Comparison of ENCODE assay signal across 23 cellular contexts in genomic region chr15:65884511-65884910, GRCh38. TPM values are rescaled to one million over a fixed set of nuclear protein-coding genes. Genes with fewer than 3 reads are reported as not detected.
DNase-seq lines count a peak whose midpoint lies in the region; ATAC-seq, FAIRE-seq and TF ChIP-seq lines count a peak whose summit lies in the region.
"Had no signal": no experiment of that assay in that cellular context is flagged by ENCODE, and none has a peak within 500 bp of the region (broad histone marks: within the 10 kb centered on the region; RNA-seq: fewer than 3 reads in every experiment).

No MANE protein-coding gene starts in this region.

- H3K4me2 ChIP-seq in K562 (ENCODE audit: insufficient read depth, low read length) = no peak overlapping the region

- TF ChIP-seq RAD21 in K562 (CRISPR knock-in tag; conservative IDR thresholded peaks at IDR 0.05 in 1 of 2, IDR thresholded peaks at IDR 0.05 in 1 of 2) = no peak

- no TSS peak for BruUV-seq in K562 (replicated peaks; lab: Mats Ljungman, UMichigan)

- no peak overlapping the region for H2AFZ ChIP-seq in K562 (ENCODE audit: low read depth, low read length)

- no peaks in the 10 kb centered on the region for H3K9me3 ChIP-seq in K562 (replicated peaks; ENCODE audit: control insufficient read depth, insufficient read depth, low read depth, low read length)
- H3K9me3 ChIP-seq: colonic mucosa, MG63 had no signal

- H3K4me3 ChIP-seq in K562 = no peak overlapping the region
- H3K4me3 ChIP-seq: colonic mucosa, MG63 had no signal

- H3K27ac Mint-ChIP-seq in natural killer cell treated with Interleukin-12 subunit alpha and Interleukin-12 subunit beta and Interleukin-15 and Interleukin-18, amount 100 ng/mL, for 72 hours = peak overlapping the region; percentile 67 to 83
- H3K27ac Mint-ChIP-seq: activated T-helper 1 cell treated with anti-CD3 and anti-CD28 coated beads, Interleukin-12 subunit alpha, Interleukin-12 subunit beta, Interleukin-2, Interleukin-4 antibody, amounts not matched to agents 30 ng/mL and 10 ng/mL and 1 ng/mL, durations not matched to agents 14 hours and 24 hours and 36 hours; WTC11 had no signal

- no peak for TF ChIP-seq POLR2A in K562 (conservative IDR thresholded peaks at IDR 0.05)

- H3K9ac ChIP-seq in K562 (ENCODE audit: insufficient read depth in 1 of 2, low read depth in 2 of 2, low read length in 2 of 2) = no peak overlapping the region

- peaks cover 96% of the 10 kb centered on the region for H3K36me3 ChIP-seq in K562 (ENCODE audit: control insufficient read depth, insufficient read depth, low read length)
- H3K36me3 ChIP-seq: colonic mucosa had no signal

- H3K4me1 Mint-ChIP-seq in natural killer cell treated with Interleukin-12 subunit alpha and Interleukin-12 subunit beta and Interleukin-15 and Interleukin-18, amount 100 ng/mL, for 72 hours (ENCODE audit: low read depth in 2 of 2) = peaks cover 47 to 71% of the 10 kb centered on the region in 2 donors

- H3K9me3 Mint-ChIP-seq in natural killer cell treated with Interleukin-12 subunit alpha and Interleukin-12 subunit beta and Interleukin-15 and Interleukin-18, amount 100 ng/mL, for 72 hours = no peaks in the 10 kb centered on the region
- H3K9me3 Mint-ChIP-seq: WTC11 had no signal

- no peaks in the 10 kb centered on the region for H3K9me1 ChIP-seq in K562 (ENCODE audit: control insufficient read depth, insufficient read depth, low read length)

- no peaks in the 10 kb centered on the region for H4K20me1 ChIP-seq in K562 (replicated peaks; ENCODE audit: control insufficient read depth, insufficient read depth, low read length)

- intact Hi-C loops in K562 (cut with micrococcal nuclease) = no loop called here

- H3K27me3 Mint-ChIP-seq in natural killer cell treated with Interleukin-12 subunit alpha and Interleukin-12 subunit beta and Interleukin-15 and Interleukin-18, amount 100 ng/mL, for 72 hours = no peaks in the 10 kb centered on the region

- no peaks in the 10 kb centered on the region for H3K27me3 ChIP-seq in K562 (ENCODE audit: control insufficient read depth in 2 of 2, insufficient read depth in 2 of 2, low read length in 2 of 2)
- H3K27me3 ChIP-seq: brain microvascular endothelial cell, colonic mucosa, MG63 had no signal

- no peak overlapping the region for H3K27ac ChIP-seq in K562 (ENCODE audit: extremely low read depth, low read depth, low read length)
- H3K27ac ChIP-seq: brain microvascular endothelial cell, colonic mucosa had no signal

- POLR2A ChIA-PET in K562 (lab: Yijun Ruan, JAX) = no interaction called here

- FAIRE-seq in K562 (lab: Jason Lieb, UNC) = no peak
- FAIRE-seq: endometrium, urothelium cell line had no signal

- ATAC-seq in K562 = no peak
- no peak for ATAC-seq in natural killer cell treated with Interleukin-12 subunit alpha and Interleukin-12 subunit beta and Interleukin-15 and Interleukin-18, amount 100 ng/mL, for 72 hours
- ATAC-seq in HG02981 (IDR thresholded peaks at IDR 0.05; ENCODE audit: unreplicated experiment) = no peak
- no peak for ATAC-seq in HG03139 (IDR thresholded peaks at IDR 0.05; ENCODE audit: unreplicated experiment)
- ATAC-seq: HCT116, left lobe of liver, WTC11 had no signal

- DNase-seq in NCI-H2171 treated with DMSO at 0.1 percent for 48 hours (lab: John Stamatoyannopoulos, UW) (peak; percentile 48), NCI-H2171 (lab: John Stamatoyannopoulos, UW) (no peak), KBM-7 (peak; percentile 33), K562 (ENCODE audit: extremely low read depth in 1 of 4, low spot score in 3 of 4) (no peak), NK-92 (lab: John Stamatoyannopoulos, UW; ENCODE audit: unreplicated experiment) (no peak)
- no peak for DNase-seq in natural killer cell treated with Interleukin-12 subunit alpha and Interleukin-12 subunit beta and Interleukin-15 and Interleukin-18, amount 100 ng/mL, for 72 hours (ENCODE audit: low spot score)
- DNase-seq: brain microvascular endothelial cell; colonic mucosa; MG63; NCI-H1436 treated with DMSO at 0.1 percent for 48 hours; NCI-H2227 treated with DMSO at 0.1 percent for 48 hours; NCI-H82; nucleus accumbens; SIG-M5; stimulated activated CD4-positive, alpha-beta T cell treated with anti-CD3 and anti-CD28 coated beads, Interleukin-12 subunit alpha, Interleukin-12 subunit beta, amount 100 ng/mL, for 4 hours had no signal

- H3K36me3 Mint-ChIP-seq in natural killer cell treated with Interleukin-12 subunit alpha and Interleukin-12 subunit beta and Interleukin-15 and Interleukin-18, amount 100 ng/mL, for 72 hours = peaks cover 46% of the 10 kb centered on the region

- TF ChIP-seq EP300 in K562 (IDR thresholded peaks at IDR 0.05; ENCODE audit: low read length) = no peak

- no peak overlapping the region for H3K4me3 Mint-ChIP-seq in natural killer cell treated with Interleukin-12 subunit alpha and Interleukin-12 subunit beta and Interleukin-15 and Interleukin-18, amount 100 ng/mL, for 72 hours
- H3K4me3 Mint-ChIP-seq: activated T-helper 1 cell treated with anti-CD3 and anti-CD28 coated beads, Interleukin-12 subunit alpha, Interleukin-12 subunit beta, Interleukin-2, Interleukin-4 antibody, amounts not matched to agents 30 ng/mL and 10 ng/mL and 1 ng/mL, durations not matched to agents 14 hours and 24 hours and 36 hours; WTC11 had no signal

- H3K4me1 ChIP-seq in K562 (replicated peaks in 1 of 2; ENCODE audit: control insufficient read depth in 2 of 2, insufficient read depth in 2 of 2, low read length in 2 of 2) = no peaks in the 10 kb centered on the region; a peak in 1 of 5 replicates
- H3K4me1 ChIP-seq: colonic mucosa had no signal

- no peak for TF ChIP-seq CTCF in K562 (IDR thresholded peaks at IDR 0.05 in 2 of 3, conservative IDR thresholded peaks at IDR 0.05 in 1 of 3; ENCODE audit: insufficient read depth in 2 of 3, low read depth in 1 of 3, low read length in 3 of 3)

- CTCF ChIA-PET in K562 (lab: Yijun Ruan, JAX; ENCODE audit: low intra/inter-chr PET ratio) = no interaction called here

- in situ Hi-C loops in KBM-7 (cut with MboI; ENCODE audit: low pct_unique_long_range_greater_than_20kb, low sequenced_read_pairs) (no loop called here), K562 (cut with MboI) (no loop called here)

- peaks cover 13% of the 10 kb centered on the region; the same call in 2 of the 3 replicates for H3K79me2 ChIP-seq in K562 (ENCODE audit: control insufficient read depth, insufficient read depth, low read length)

TF ChIP-seq in K562, 482 proteins besides CTCF, POLR2A, EP300 and RAD21:
- no peak for TF ChIP-seq CREB1 (IDR thresholded peaks at IDR 0.05)
- no peak for TF ChIP-seq CREB1 (CRISPR knock-in tag; IDR thresholded peaks at IDR 0.05)
- no peak for TF ChIP-seq SIX5 (IDR thresholded peaks at IDR 0.05; ENCODE audit: borderline replicate concordance in 1 of 2, insufficient read depth in 1 of 2, low read depth in 1 of 2, low read length in 2 of 2)
- TF ChIP-seq C11orf30 (IDR thresholded peaks at IDR 0.05; ENCODE audit: low read depth) = peak; percentile 7; the same call in 1 of the 2 replicates
- peak; percentile 49; the same call in 1 of the 2 replicates for TF ChIP-seq ZNF384 (IDR thresholded peaks at IDR 0.05; ENCODE audit: low read depth, low read length)
- TF ChIP-seq ZNF316 (IDR thresholded peaks at IDR 0.05) = peak; percentile 57

RNA-seq across cellular contexts. Expression of gene RAB11A, which starts 15.2 kb away (rescaled TPM):
- total RNA-seq in K562 (2011; cell fraction: chromatin; rRNA removed; ENCODE audit: low replicate concordance) = 56.2 and 68.3 TPM in 2 replicates
- total RNA-seq in K562 (2011; cell fraction: nucleolus; rRNA removed) = 12.9 and 14.2 TPM in 2 replicates
- total RNA-seq in K562 (2011; cell fraction: nucleoplasm; rRNA removed) = 27.7 and 42.6 TPM in 2 replicates
- total RNA-seq in K562 (2014; rRNA removed) = 122 and 129 TPM in 2 replicates
- 265 and 291 TPM in 2 replicates for total RNA-seq in K562 (2014; rRNA removed; fragmentation: Illumina TruSeq; extraction: Trizol)
- 188 and 194 TPM in 2 replicates for total RNA-seq in K562 (2015; rRNA removed; fragmentation: Illumina TruSeq; extraction: Trizol)
- total RNA-seq in K562 (2021) = 224 and 232 TPM in 2 replicates
- 336 and 369 TPM in 2 replicates for polyA plus RNA-seq in K562 (2011; rRNA removed)
- 144 and 235 TPM in 2 replicates for polyA plus RNA-seq in K562 (2011; cell fraction: cytosol; rRNA removed)
- 66.7 and 120 TPM in 2 replicates for polyA plus RNA-seq in K562 (2011; cell fraction: nucleus; rRNA removed)
- polyA plus RNA-seq in K562 (2012) = 291 and 297 TPM in 2 replicates
- 317 and 338 TPM in 2 replicates for polyA plus RNA-seq in K562 (2014; fragmentation: Illumina TruSeq; extraction: Trizol)
- 100 to 1,000 TPM; 236 to 271 TPM for polyA plus RNA-seq in K562 (2014; fragmentation: Nextera tagmentation; extraction: Ambion mirVana)
- 245 and 321 TPM in 2 replicates for polyA plus RNA-seq in K562 (2014; rRNA removed)
- 431 and 466 TPM in 2 replicates for polyA minus RNA-seq in K562 (2011; rRNA and poly(A)+ RNA removed)
- 78.3 and 103 TPM in 2 replicates for polyA minus RNA-seq in K562 (2011; cell fraction: cytosol; rRNA and poly(A)+ RNA removed)
- polyA minus RNA-seq in K562 (2011; cell fraction: nucleus; rRNA and poly(A)+ RNA removed) = 12.8 and 19.5 TPM in 2 replicates
- total RNA-seq in natural killer cell treated with Interleukin-12 subunit alpha and Interleukin-12 subunit beta and Interleukin-15 and Interleukin-18, amount 100 ng/mL, for 72 hours = 100 to 1,000 TPM; 101 to 164 TPM

Comparison
In these comparisons a context has a peak if more than half of its experiments do, and no peak if none do; other contexts are left out.
1. DNase-seq: peak in NCI-H2171 treated with DMSO at 0.1 percent for 48 hours (single experiment) and KBM-7 (single experiment); none in NCI-H2171 (single experiment), K562 (0 of 4), natural killer cell treated with Interleukin-12 subunit alpha and Interleukin-12 subunit beta and Interleukin-15 and Interleukin-18, amount 100 ng/mL, for 72 hours (single experiment) and NK-92 (single experiment).